ENCODE assay signal across 10 cellular contexts in genomic region chr10:89367529-89367928, GRCh38. TPM values are rescaled to one million over a fixed set of nuclear protein-coding genes. Genes with fewer than 3 reads are reported as not detected.
DNase-seq lines count a peak whose midpoint lies in the region; ATAC-seq lines count a peak whose summit lies in the region.
"Had no signal": no experiment of that assay in that cellular context is flagged by ENCODE, and none has a peak within 500 bp of the region (broad histone marks: within the 10 kb centered on the region; RNA-seq: fewer than 3 reads in every experiment).

No MANE protein-coding gene starts in this region.

- H3K9me3 Mint-ChIP-seq in stimulated activated naive CD8-positive, alpha-beta T cell treated with anti-CD3 and anti-CD28 coated beads, Interleukin-15, amount 100 ng/mL, for 72 hours = no peaks in the 10 kb centered on the region
- no peaks in the 10 kb centered on the region for H3K9me3 Mint-ChIP-seq in activated CD4-positive, alpha-beta memory T cell treated with anti-CD3 and anti-CD28 coated beads, Interleukin-2, amount 10 ng/mL, durations not matched to agents 7 days and 5 days

- POLR2A ChIA-PET in activated CD4-positive, alpha-beta memory T cell treated with anti-CD3 and anti-CD28 coated beads, Interleukin-2, amount 10 ng/mL, durations not matched to agents 7 days and 5 days (lab: Charles Lee) = interaction anchor here (1.4 kb wide), 1 partner anchor 35 kb away, joined by 4 read pairs; no protein-coding TSS in a partner anchor

- CTCF ChIA-PET in activated CD4-positive, alpha-beta memory T cell treated with anti-CD3 and anti-CD28 coated beads, Interleukin-2, amount 10 ng/mL, durations not matched to agents 7 days and 5 days (lab: Charles Lee) = interaction anchor here (0.6 to 1.9 kb wide), 3 partner anchors 9 to 150 kb away, joined by 3 to 5 read pairs (median 3); partner anchors contain the start of gene LIPA

- no peak overlapping the region for H3K4me3 Mint-ChIP-seq in stimulated activated naive CD8-positive, alpha-beta T cell treated with anti-CD3 and anti-CD28 coated beads, Interleukin-15, amount 100 ng/mL, for 72 hours
- H3K4me3 Mint-ChIP-seq in activated CD4-positive, alpha-beta memory T cell treated with anti-CD3 and anti-CD28 coated beads, Interleukin-2, amount 10 ng/mL, durations not matched to agents 7 days and 5 days = no peak overlapping the region

- peaks cover 37% of the 10 kb centered on the region for H3K4me1 Mint-ChIP-seq in stimulated activated naive CD8-positive, alpha-beta T cell treated with anti-CD3 and anti-CD28 coated beads, Interleukin-15, amount 100 ng/mL, for 72 hours
- peaks cover 29% of the 10 kb centered on the region for H3K4me1 Mint-ChIP-seq in activated CD4-positive, alpha-beta memory T cell treated with anti-CD3 and anti-CD28 coated beads, Interleukin-2, amount 10 ng/mL, durations not matched to agents 7 days and 5 days

- H3K27me3 Mint-ChIP-seq in stimulated activated naive CD8-positive, alpha-beta T cell treated with anti-CD3 and anti-CD28 coated beads, Interleukin-15, amount 100 ng/mL, for 72 hours = peaks cover 12% of the 10 kb centered on the region
- peaks cover 6% of the 10 kb centered on the region for H3K27me3 Mint-ChIP-seq in activated CD4-positive, alpha-beta memory T cell treated with anti-CD3 and anti-CD28 coated beads, Interleukin-2, amount 10 ng/mL, durations not matched to agents 7 days and 5 days

- H3K36me3 Mint-ChIP-seq in activated CD4-positive, alpha-beta memory T cell treated with anti-CD3 and anti-CD28 coated beads, Interleukin-2, amount 10 ng/mL, durations not matched to agents 7 days and 5 days (ENCODE audit: low read depth) = no peaks in the 10 kb centered on the region

- H3K27ac Mint-ChIP-seq in stimulated activated naive CD8-positive, alpha-beta T cell treated with anti-CD3 and anti-CD28 coated beads, Interleukin-15, amount 100 ng/mL, for 72 hours = no peak overlapping the region
- no peak overlapping the region for H3K27ac Mint-ChIP-seq in activated CD4-positive, alpha-beta memory T cell treated with anti-CD3 and anti-CD28 coated beads, Interleukin-2, amount 10 ng/mL, durations not matched to agents 7 days and 5 days

- no peak for DNase-seq in activated CD4-positive, CD25-positive, alpha-beta regulatory T cell treated with anti-CD3 and anti-CD28 coated beads, Interleukin-2, amount 50 U/mL, for 72 hours
- peak; percentile 75 for DNase-seq in astrocyte of the hippocampus (ENCODE audit: low read depth, low spot score)
- no peak for DNase-seq in stimulated activated naive CD8-positive, alpha-beta T cell treated with anti-CD3 and anti-CD28 coated beads, Interleukin-15, amount 100 ng/mL, for 72 hours
- no peak for DNase-seq in NCI-H2171 treated with DMSO at 0.1 percent for 48 hours (lab: John Stamatoyannopoulos, UW)
- DNase-seq in stimulated activated CD8-positive, alpha-beta memory T cell treated with anti-CD3 and anti-CD28 coated beads, Interleukin-4, amount 100 ng/mL, for 48 hours = no peak
- no peak for DNase-seq in activated CD4-positive, alpha-beta memory T cell treated with anti-CD3 and anti-CD28 coated beads, Interleukin-2, amount 10 ng/mL, durations not matched to agents 7 days and 5 days
- DNase-seq: heart left ventricle had no signal

- ATAC-seq in activated CD4-positive, CD25-positive, alpha-beta regulatory T cell treated with anti-CD3 and anti-CD28 coated beads, Interleukin-2, amount 50 U/mL, for 24 hours = peak; percentile 61 to 79
- peak; percentile 57 for ATAC-seq in HG02970 (IDR thresholded peaks at IDR 0.05; ENCODE audit: low FRiP score, unreplicated experiment)
- peak; percentile 79 for ATAC-seq in stimulated activated naive CD8-positive, alpha-beta T cell treated with anti-CD3 and anti-CD28 coated beads, Interleukin-15, amount 100 ng/mL, for 72 hours

RNA-seq across cellular contexts. Expression of gene IFIT1B, which starts 10.3 kb away (rescaled TPM):
- under 1 TPM in 1 of 2 experiments, not detected in 1; 0.15 TPM for total RNA-seq in activated CD4-positive, alpha-beta memory T cell treated with anti-CD3 and anti-CD28 coated beads, Interleukin-2, amount 10 ng/mL, durations not matched to agents 7 days and 5 days
- total RNA-seq: HT1080 had no signal

RNA-seq across cellular contexts. Expression of gene IFIT1, which starts 24.9 kb away (rescaled TPM):
- 10 to 100 TPM; 69.8 to 71.6 TPM for total RNA-seq in activated CD4-positive, alpha-beta memory T cell treated with anti-CD3 and anti-CD28 coated beads, Interleukin-2, amount 10 ng/mL, durations not matched to agents 7 days and 5 days

RNA-seq across cellular contexts. Expression of gene IFIT3, which starts 39.7 kb away (rescaled TPM):
- total RNA-seq in activated CD4-positive, alpha-beta memory T cell treated with anti-CD3 and anti-CD28 coated beads, Interleukin-2, amount 10 ng/mL, durations not matched to agents 7 days and 5 days = 10 to 100 TPM; 72.6 to 74.5 TPM

RNA-seq across cellular contexts. Expression of gene IFIT5, which starts 46.8 kb away (rescaled TPM):
- total RNA-seq in activated CD4-positive, alpha-beta memory T cell treated with anti-CD3 and anti-CD28 coated beads, Interleukin-2, amount 10 ng/mL, durations not matched to agents 7 days and 5 days = 10 to 100 TPM; 44.0 to 45.1 TPM
